10 cellular contexts compared by ENCODE assay signal in the genomic region with DNA sequence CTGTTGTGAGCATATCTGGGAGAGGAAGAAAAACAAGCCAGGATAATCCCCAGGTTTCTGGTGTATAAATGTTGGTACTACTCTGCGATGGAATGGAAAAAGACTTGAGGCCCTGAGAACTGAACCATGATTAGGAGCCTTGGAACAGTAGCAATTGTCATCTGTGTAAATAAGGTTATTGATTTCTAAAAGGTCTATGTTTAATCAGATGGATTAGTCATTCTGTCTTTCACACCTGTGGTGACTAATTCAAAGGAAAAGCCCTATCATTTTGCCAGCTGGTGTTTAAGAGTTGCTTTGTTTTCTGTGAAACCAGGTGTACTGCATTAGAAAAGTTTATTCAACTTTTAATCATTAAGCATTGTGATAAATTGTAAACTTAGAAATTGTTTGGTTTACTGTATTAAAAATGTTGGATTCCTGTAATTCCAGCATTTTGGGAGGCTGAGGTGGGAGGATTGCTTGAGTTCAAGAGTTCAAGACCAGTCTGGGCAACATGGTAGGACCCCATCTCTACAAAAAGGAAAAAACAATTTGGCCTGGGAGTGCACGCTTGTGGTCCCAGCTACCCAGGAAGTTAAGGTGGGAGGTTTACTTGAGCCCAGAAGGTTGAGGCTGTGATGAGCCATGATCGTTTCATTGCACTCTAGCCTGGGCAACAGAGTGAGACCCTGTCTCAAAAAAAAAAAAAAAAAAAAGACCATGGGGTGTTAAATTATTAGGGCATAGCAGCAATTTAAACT. TPM values are rescaled to one million over a fixed set of nuclear protein-coding genes. Genes with fewer than 3 reads are reported as not detected.
DNase-seq lines count a peak whose midpoint lies in the region; ATAC-seq and TF ChIP-seq lines count a peak whose summit lies in the region.
"Had no signal": no experiment of that assay in that cellular context is flagged by ENCODE, and none has a peak within 500 bp of the region (broad histone marks: within the 10 kb centered on the region; RNA-seq: fewer than 3 reads in every experiment).

No MANE protein-coding gene starts in this region.

- H3K9ac ChIP-seq in HUES64 (ENCODE audit: low read depth, low read length) = no peak overlapping the region

- H3K9me3 Mint-ChIP-seq in CD4-positive, alpha-beta T cell = no peaks in the 10 kb centered on the region
- no peaks in the 10 kb centered on the region for H3K9me3 Mint-ChIP-seq in brain
- no peaks in the 10 kb centered on the region for H3K9me3 Mint-ChIP-seq in nephron progenitor cell

- H3K4me1 Mint-ChIP-seq in CD4-positive, alpha-beta T cell (ENCODE audit: low read depth) = no peaks in the 10 kb centered on the region
- H3K4me1 Mint-ChIP-seq in brain (peaks cover 15% of the 10 kb centered on the region), nephron progenitor cell (peaks cover 10% of the 10 kb centered on the region)

- peak overlapping the region; percentile 1 for H3K27ac Mint-ChIP-seq in CD4-positive, alpha-beta T cell
- H3K27ac Mint-ChIP-seq in brain = peak overlapping the region in 4 of 5 experiments; percentile 43 to 85 (median 82)
- H3K27ac Mint-ChIP-seq in nephron progenitor cell = peak overlapping the region; percentile 68

- CTCF ChIA-PET in CD4-positive, alpha-beta T cell (lab: Charles Lee) = no interaction called here

- POLR2A ChIA-PET in CD4-positive, alpha-beta T cell (lab: Charles Lee) = no interaction called here

- H3K4me3 ChIP-seq in HUES64 (ENCODE audit: low read length) = no peak overlapping the region

- TF ChIP-seq CTCF in CD4-positive, alpha-beta T cell (IDR thresholded peaks at IDR 0.05) = no peak
- TF ChIP-seq CTCF in brain (conservative IDR thresholded peaks at IDR 0.05) (no peak), nephron progenitor cell (IDR thresholded peaks at IDR 0.05) (no peak)

- no peaks in the 10 kb centered on the region for H3K27me3 ChIP-seq in CD4-positive, alpha-beta T cell (ENCODE audit: control insufficient read depth, insufficient read depth, low read length)
- H3K27me3 ChIP-seq in HUES64 (ENCODE audit: insufficient read depth, low read length) = no peaks in the 10 kb centered on the region

- 86% methylated on average over 3 of the region's 3 CpGs for WGBS in HUES64

- H3K27me3 Mint-ChIP-seq in CD4-positive, alpha-beta T cell = no peaks in the 10 kb centered on the region
- H3K27me3 Mint-ChIP-seq in brain (no peaks in the 10 kb centered on the region), nephron progenitor cell (ENCODE audit: low read depth, poor library complexity) (no peaks in the 10 kb centered on the region)

- ATAC-seq in CD4-positive, alpha-beta T cell (ENCODE audit: poor library complexity) = no peak
- no peak for ATAC-seq in HG03159 (IDR thresholded peaks at IDR 0.05; ENCODE audit: unreplicated experiment)
- no peak for ATAC-seq in HG02571 (IDR thresholded peaks at IDR 0.05; ENCODE audit: unreplicated experiment)

- H3K9me3 ChIP-seq in CD4-positive, alpha-beta T cell (ENCODE audit: control insufficient read depth, low read length) = no peaks in the 10 kb centered on the region
- no peaks in the 10 kb centered on the region for H3K9me3 ChIP-seq in HUES64 (ENCODE audit: insufficient read depth, low read depth, low read length)

- H3K4me3 Mint-ChIP-seq in CD4-positive, alpha-beta T cell = no peak overlapping the region
- no peak overlapping the region for H3K4me3 Mint-ChIP-seq in brain
- H3K4me3 Mint-ChIP-seq in nephron progenitor cell = no peak overlapping the region

- H3K36me3 Mint-ChIP-seq in CD4-positive, alpha-beta T cell (ENCODE audit: low read depth) = peaks cover 65% of the 10 kb centered on the region
- H3K36me3 Mint-ChIP-seq in brain (peaks cover 53% of the 10 kb centered on the region), nephron progenitor cell (ENCODE audit: low read depth) (peaks cover 62% of the 10 kb centered on the region)

- peaks cover 23% of the 10 kb centered on the region for H3K4me1 ChIP-seq in HUES64 (ENCODE audit: insufficient read depth, low read length)

- intact Hi-C loops in CD4-positive, alpha-beta T cell (cut with DNase I, micrococcal nuclease) = no loop called here

- H3K36me3 ChIP-seq in HUES64 (ENCODE audit: insufficient read depth, low read length) = peaks cover 79% of the 10 kb centered on the region

- no peak overlapping the region for H3K27ac ChIP-seq in CD4-positive, alpha-beta T cell (ENCODE audit: low read depth, low read length)
- H3K27ac ChIP-seq in HUES64 (ENCODE audit: low read depth, low read length) = peak overlapping the region; percentile 63; the same call in 1 of the 2 replicates

- DNase-seq in CD4-positive, alpha-beta T cell = no peak
- no peak for DNase-seq in nephron progenitor cell
- DNase-seq in SIG-M5 (lab: John Stamatoyannopoulos, UW) = no peak
- no peak for DNase-seq in effector CD4-positive, alpha-beta T cell
- DNase-seq: EL, KBM-7 had no signal

RNA-seq across cellular contexts. Expression of gene KPNB1, which starts 29.0 kb away (rescaled TPM):
- 100 to 1,000 TPM; 145 to 151 TPM for total RNA-seq in CD4-positive, alpha-beta T cell
- polyA plus RNA-seq in HUES64 (2013, experiment 1 of 2) = 552 TPM
- 394 TPM for polyA plus RNA-seq in HUES64 (2013, experiment 2 of 2)
- polyA plus RNA-seq in brain (ENCODE audit: insufficient read depth, low read depth, low replicate concordance) = 184 TPM

Comparison
In these comparisons a context has a peak if more than half of its experiments do, and no peak if none do; other contexts are left out.
1. H3K27ac Mint-ChIP-seq: peak in every context shown above with its lines; median percentile 82 in brain; 68 in nephron progenitor cell; 1 in CD4-positive, alpha-beta T cell.